In genomic region chr1:61637470-61637869, GRCh38 we compare ENCODE assay signal across 11 cellular contexts.
"Had no signal": no experiment of that assay in that cellular context is flagged by ENCODE, and none has a peak within 500 bp of the region (broad histone marks: within the 10 kb centered on the region; RNA-seq: fewer than 3 reads in every experiment).

No MANE protein-coding gene starts in this region.

- H3K27ac ChIP-seq: right lobe of liver, SJCRH30 had no signal

- H3K36me3 ChIP-seq: right lobe of liver, SJCRH30 had no signal

- DNase-seq: activated CD4-positive, alpha-beta T cell treated with anti-CD3 and anti-CD28 coated beads, Interleukin-2, amount 50 U/mL, for 4 hours; activated CD4-positive, CD25-positive, alpha-beta regulatory T cell treated with anti-CD3 and anti-CD28 coated beads, Interleukin-2, amount 50 U/mL, for 72 hours; activated naive CD4-positive, alpha-beta T cell treated with anti-CD3 and anti-CD28 coated beads for 36 hours; activated naive CD8-positive, alpha-beta T cell treated with anti-CD3 and anti-CD28 coated beads, Interleukin-2, amount 50 U/mL, for 24 hours; erythroblast; nephron progenitor cell; occipital lobe; right lobe of liver; SJCRH30; T-helper 2 cell; trophoblast cell had no signal

- H3K9me3 ChIP-seq: right lobe of liver, SJCRH30 had no signal

- H3K4me3 ChIP-seq: right lobe of liver, SJCRH30 had no signal

- ATAC-seq: activated naive CD8-positive, alpha-beta T cell treated with anti-CD3 and anti-CD28 coated beads, Interleukin-2, amount 50 U/mL, for 24 hours had no signal

- H3K27me3 ChIP-seq: right lobe of liver, SJCRH30 had no signal
